Comparison of ENCODE assay signal across 31 cellular contexts in genomic region chrX:128035318-128035717, GRCh38. TPM values are rescaled to one million over a fixed set of nuclear protein-coding genes. Genes with fewer than 3 reads are reported as not detected.
"Had no signal": no experiment of that assay in that cellular context is flagged by ENCODE, and none has a peak within 500 bp of the region (broad histone marks: within the 10 kb centered on the region; RNA-seq: fewer than 3 reads in every experiment).

No MANE protein-coding gene starts in this region.

- H3K27me3 ChIP-seq: esophagus squamous epithelium, gastrocnemius medialis, heart right ventricle, left lung had no signal

- H3K9me3 ChIP-seq: esophagus squamous epithelium, gastrocnemius medialis, heart right ventricle, left lung had no signal

- H3K4me1 ChIP-seq: esophagus squamous epithelium, gastrocnemius medialis, heart right ventricle, left lung had no signal

- ATAC-seq: esophagus mucosa; gastrocnemius medialis; heart right ventricle; left cardiac atrium; left lung; left ventricle myocardium superior; naive thymus-derived CD4-positive, alpha-beta T cell had no signal

- FAIRE-seq: colon, islet of Langerhans, keratinocyte had no signal

- DNase-seq: cerebellar nuclear complex; dorsolateral prefrontal cortex; effector CD4-positive, alpha-beta T cell; effector memory CD4-positive, alpha-beta T cell; erythroblast; esophagus squamous epithelium; foreskin fibroblast; foreskin melanocyte; gastrocnemius medialis; glutamatergic neuron; head of caudate nucleus; heart right ventricle; hippocampal formation; left cardiac atrium; left lung; left ventricle myocardium superior; mesendoderm; midbrain; naive thymus-derived CD4-positive, alpha-beta T cell had no signal

- H3K27ac ChIP-seq: coronary artery, dorsolateral prefrontal cortex, epithelial cell of prostate, esophagus squamous epithelium, gastrocnemius medialis, heart right ventricle, left lung had no signal

- H3K36me3 ChIP-seq: esophagus squamous epithelium, gastrocnemius medialis, heart right ventricle, left lung had no signal

- H3K4me3 ChIP-seq: coronary artery, dorsolateral prefrontal cortex, esophagus squamous epithelium, gastrocnemius medialis, heart right ventricle, left lung, lung had no signal

RNA-seq across cellular contexts. Expression of gene ACTRT1, which starts 16.9 kb away (rescaled TPM):
- total RNA-seq: esophagus mucosa; esophagus squamous epithelium; gastrocnemius medialis; glomerular endothelial cell; heart right ventricle; kidney epithelial cell; left cardiac atrium; left lung; left ventricle myocardium superior; lower leg skin; lung; mononuclear cell; mucosa of gallbladder; naive thymus-derived CD4-positive, alpha-beta T cell had no signal
- polyA plus RNA-seq: heart right ventricle; keratinocyte; lung; naive thymus-derived CD4-positive, alpha-beta T cell had no signal
